15 cellular contexts compared by ENCODE assay signal in genomic region chr1:31919591-31919990, GRCh38.
"Had no signal": no experiment of that assay in that cellular context is flagged by ENCODE, and none has a peak within 500 bp of the region (broad histone marks: within the 10 kb centered on the region; RNA-seq: fewer than 3 reads in every experiment).

No MANE protein-coding gene starts in this region.

- H3K27ac ChIP-seq: epithelial cell of prostate, pancreas, suprapubic skin had no signal

- DNase-seq: activated B cell treated with CpG ODN at 0.5 μM for 24 hours; activated CD4-positive, alpha-beta T cell treated with anti-CD3 and anti-CD28 coated beads for 48 hours; activated CD8-positive, alpha-beta memory T cell treated with anti-CD3 and anti-CD28 coated beads for 24 hours; activated T-cell treated with anti-CD3 and anti-CD28 coated beads for 4 hours; aorta; dermis blood vessel endothelial cell; foreskin melanocyte; mesendoderm; pancreas had no signal

- H3K4me3 Mint-ChIP-seq: activated B cell treated with CpG ODN at 0.5 μM for 24 hours; neural crest cell; stimulated activated naive CD8-positive, alpha-beta T cell treated with anti-CD3 and anti-CD28 coated beads, Interleukin-15, Interleukin-2, amounts not matched to agents 100 ng/mL and 50 ng/mL, for 24 hours; type B pancreatic cell had no signal

- H3K9me3 Mint-ChIP-seq: activated B cell treated with CpG ODN at 0.5 μM for 24 hours; neural crest cell; stimulated activated naive CD8-positive, alpha-beta T cell treated with anti-CD3 and anti-CD28 coated beads, Interleukin-15, Interleukin-2, amounts not matched to agents 100 ng/mL and 50 ng/mL, for 24 hours; type B pancreatic cell had no signal

- H3K27ac Mint-ChIP-seq: activated B cell treated with CpG ODN at 0.5 μM for 24 hours; stimulated activated naive CD8-positive, alpha-beta T cell treated with anti-CD3 and anti-CD28 coated beads, Interleukin-15, Interleukin-2, amounts not matched to agents 100 ng/mL and 50 ng/mL, for 24 hours; type B pancreatic cell had no signal

- H3K9me3 ChIP-seq: pancreas, suprapubic skin had no signal

- H3K27me3 Mint-ChIP-seq: activated B cell treated with CpG ODN at 0.5 μM for 24 hours; stimulated activated naive CD8-positive, alpha-beta T cell treated with anti-CD3 and anti-CD28 coated beads, Interleukin-15, Interleukin-2, amounts not matched to agents 100 ng/mL and 50 ng/mL, for 24 hours; type B pancreatic cell had no signal

- H3K36me3 ChIP-seq: pancreas had no signal

- H3K27me3 ChIP-seq: pancreas, suprapubic skin had no signal

- ATAC-seq: pancreas, sciatic nerve had no signal

- H3K4me3 ChIP-seq: pancreas, suprapubic skin had no signal
